In the genomic region with DNA sequence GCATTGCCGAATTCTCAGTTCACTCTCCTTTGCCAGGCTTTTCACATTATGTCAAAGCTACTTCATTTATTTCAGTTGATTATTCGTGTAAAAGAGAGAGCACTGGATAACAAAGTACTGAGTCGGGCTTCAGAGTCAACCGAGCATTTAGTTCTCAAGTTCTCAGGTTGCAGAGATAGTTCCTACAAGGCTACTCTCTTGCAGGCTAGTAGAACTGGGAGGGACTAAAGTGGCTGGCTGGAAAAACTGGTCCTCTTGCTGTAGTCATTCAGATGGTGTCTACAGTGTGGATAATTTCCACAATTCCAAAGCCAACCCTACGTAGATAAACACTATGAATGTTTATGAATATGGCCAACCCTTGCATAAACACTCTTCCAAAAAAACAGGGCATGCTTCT, we compare ENCODE assay signal across 1 cellular context.
TF ChIP-seq lines count a peak whose summit lies in the region.

No MANE protein-coding gene starts in this region.

TF ChIP-seq in GM12878, 131 proteins besides CTCF, POLR2A, EP300 and RAD21:
- TF ChIP-seq SP1 (IDR thresholded peaks at IDR 0.05; ENCODE audit: low read depth, low read length) (no peak), MXI1 (IDR thresholded peaks at IDR 0.05; ENCODE audit: low read depth, low read length) (no peak), RUNX3 (IDR thresholded peaks at IDR 0.05; ENCODE audit: low read length) (no peak), IRF4 (IDR thresholded peaks at IDR 0.05; ENCODE audit: low read depth, low read length) (no peak), MYC (IDR thresholded peaks at IDR 0.05; ENCODE audit: insufficient read depth, insufficient read length, insufficient replicate concordance, low read length, severe bottlenecking) (no peak), SREBF1 (IDR thresholded peaks at IDR 0.05; ENCODE audit: low read length) (no peak), KAT2A (conservative IDR thresholded peaks at IDR 0.05; ENCODE audit: control insufficient read depth, low read depth, low read length) (no peak)
- TF ChIP-seq, protein P1, sequence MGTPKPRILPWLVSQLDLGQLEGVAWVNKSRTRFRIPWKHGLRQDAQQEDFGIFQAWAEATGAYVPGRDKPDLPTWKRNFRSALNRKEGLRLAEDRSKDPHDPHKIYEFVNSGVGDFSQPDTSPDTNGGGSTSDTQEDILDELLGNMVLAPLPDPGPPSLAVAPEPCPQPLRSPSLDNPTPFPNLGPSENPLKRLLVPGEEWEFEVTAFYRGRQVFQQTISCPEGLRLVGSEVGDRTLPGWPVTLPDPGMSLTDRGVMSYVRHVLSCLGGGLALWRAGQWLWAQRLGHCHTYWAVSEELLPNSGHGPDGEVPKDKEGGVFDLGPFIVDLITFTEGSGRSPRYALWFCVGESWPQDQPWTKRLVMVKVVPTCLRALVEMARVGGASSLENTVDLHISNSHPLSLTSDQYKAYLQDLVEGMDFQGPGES (IDR thresholded peaks at IDR 0.05), result no peak
TF ChIP-seq in GM12878: peak in this region for 0.
